In genomic region chrX:63979480-63979879, GRCh38 we compare ENCODE assay signal across 29 cellular contexts.
"Had no signal": no experiment of that assay in that cellular context is flagged by ENCODE, and none has a peak within 500 bp of the region (broad histone marks: within the 10 kb centered on the region; RNA-seq: fewer than 3 reads in every experiment).

No MANE protein-coding gene starts in this region.

- H3K4me1 ChIP-seq: stomach, suprapubic skin, testis, thyroid gland, tibial artery, tibial nerve, transverse colon, upper lobe of left lung, upper lobe of right lung, uterus, vagina had no signal

- H3K4me1 Mint-ChIP-seq: stimulated activated effector memory CD8-positive, alpha-beta T cell treated with anti-CD3 and anti-CD28 coated beads, Interleukin-12 subunit alpha, Interleukin-12 subunit beta, amount 100 ng/mL, for 72 hours; stimulated activated memory B cell treated with anti-CD40 and anti-IgM and Interleukin-4, amounts not matched to agents 10 μg/mL and 1 μg/mL and 100 μg/mL, for 72 hours; stimulated activated naive B cell treated with anti-CD40 and anti-IgM and Interleukin-4, amounts not matched to agents 10 μg/mL and 1 μg/mL and 100 μg/mL, for 72 hours; stimulated activated naive CD8-positive, alpha-beta T cell treated with anti-CD3 and anti-CD28 coated beads, Interleukin-15, amount 100 ng/mL, for 72 hours had no signal

- FAIRE-seq: urothelium cell line had no signal

- H3K27me3 Mint-ChIP-seq: stimulated activated memory B cell treated with anti-CD40 and anti-IgM and Interleukin-4, amounts not matched to agents 10 μg/mL and 1 μg/mL and 100 μg/mL, for 72 hours; stimulated activated naive B cell treated with anti-CD40 and anti-IgM and Interleukin-4, amounts not matched to agents 10 μg/mL and 1 μg/mL and 100 μg/mL, for 72 hours; stimulated activated naive CD8-positive, alpha-beta T cell treated with anti-CD3 and anti-CD28 coated beads, Interleukin-15, amount 100 ng/mL, for 72 hours; stimulated activated naive CD8-positive, alpha-beta T cell treated with anti-CD3 and anti-CD28 coated beads, Interleukin-15, Interleukin-2, amounts not matched to agents 100 ng/mL and 50 ng/mL, for 24 hours; type B pancreatic cell had no signal

- H3K4me3 ChIP-seq: stomach, suprapubic skin, testis, thoracic aorta, thyroid gland, tibial artery, tibial nerve, transverse colon, upper lobe of left lung, upper lobe of right lung, uterus, vagina had no signal

- DNase-seq: stimulated activated CD4-positive, alpha-beta T cell treated with anti-CD3 and anti-CD28 coated beads, Interleukin-2, amount 100 ng/mL, for 48 hours; stimulated activated CD4-positive, alpha-beta T cell treated with anti-CD3 and anti-CD28 coated beads, Interleukin-4, amount 100 ng/mL, for 1 hour; stimulated activated CD4-positive, alpha-beta T cell treated with anti-CD3 and anti-CD28 coated beads, Interleukin-4, amount 100 ng/mL, for 24 hours; stimulated activated CD4-positive, alpha-beta T cell treated with anti-CD3 and anti-CD28 coated beads, Interleukin-4, amount 100 ng/mL, for 4 hours; stimulated activated CD8-positive, alpha-beta memory T cell treated with anti-CD3 and anti-CD28 coated beads, Interleukin-4, amount 100 ng/mL, for 48 hours; stimulated activated naive B cell treated with anti-CD40 and anti-IgM and Interleukin-4, amounts not matched to agents 10 μg/mL and 1 μg/mL and 100 μg/mL, for 72 hours; stimulated activated naive CD4-positive, alpha-beta T cell; stimulated activated naive CD4-positive, alpha-beta T cell treated with Interleukin-2 at 50 U/mL for 16 hours; stimulated activated naive CD8-positive, alpha-beta T cell treated with anti-CD3 and anti-CD28 coated beads, Interleukin-15, amount 100 ng/mL, for 72 hours; stimulated activated naive CD8-positive, alpha-beta T cell treated with anti-CD3 and anti-CD28 coated beads, Interleukin-15, Interleukin-2, amounts not matched to agents 100 U/mL and 50 U/mL, for 24 hours; stomach; substantia nigra; testis; thyroid gland; tibial artery; transverse colon; trophoblast cell; upper lobe of left lung; upper lobe of right lung; uterus had no signal

- ATAC-seq: stimulated activated effector memory CD8-positive, alpha-beta T cell treated with anti-CD3 and anti-CD28 coated beads, Interleukin-12 subunit alpha, Interleukin-12 subunit beta, amount 100 ng/mL, for 72 hours; stimulated activated memory B cell treated with anti-CD40 and anti-IgM and Interleukin-4, amounts not matched to agents 10 μg/mL and 1 μg/mL and 100 μg/mL, for 72 hours; stimulated activated naive B cell treated with anti-CD40 and anti-IgM and Interleukin-4, amounts not matched to agents 10 μg/mL and 1 μg/mL and 100 μg/mL, for 72 hours; stimulated activated naive CD8-positive, alpha-beta T cell treated with anti-CD3 and anti-CD28 coated beads, Interleukin-15, amount 100 ng/mL, for 72 hours; stimulated activated naive CD8-positive, alpha-beta T cell treated with anti-CD3 and anti-CD28 coated beads, Interleukin-15, Interleukin-2, amounts not matched to agents 100 U/mL and 50 U/mL, for 24 hours; upper lobe of right lung had no signal

- H3K4me3 Mint-ChIP-seq: stimulated activated effector memory CD8-positive, alpha-beta T cell treated with anti-CD3 and anti-CD28 coated beads, Interleukin-12 subunit alpha, Interleukin-12 subunit beta, amount 100 ng/mL, for 72 hours; stimulated activated memory B cell treated with anti-CD40 and anti-IgM and Interleukin-4, amounts not matched to agents 10 μg/mL and 1 μg/mL and 100 μg/mL, for 72 hours; stimulated activated naive B cell treated with anti-CD40 and anti-IgM and Interleukin-4, amounts not matched to agents 10 μg/mL and 1 μg/mL and 100 μg/mL, for 72 hours; stimulated activated naive CD8-positive, alpha-beta T cell treated with anti-CD3 and anti-CD28 coated beads, Interleukin-15, amount 100 ng/mL, for 72 hours; stimulated activated naive CD8-positive, alpha-beta T cell treated with anti-CD3 and anti-CD28 coated beads, Interleukin-15, Interleukin-2, amounts not matched to agents 100 ng/mL and 50 ng/mL, for 24 hours; type B pancreatic cell had no signal

- H3K9me3 Mint-ChIP-seq: type B pancreatic cell had no signal

- H3K27ac Mint-ChIP-seq: stimulated activated effector memory CD8-positive, alpha-beta T cell treated with anti-CD3 and anti-CD28 coated beads, Interleukin-12 subunit alpha, Interleukin-12 subunit beta, amount 100 ng/mL, for 72 hours; stimulated activated memory B cell treated with anti-CD40 and anti-IgM and Interleukin-4, amounts not matched to agents 10 μg/mL and 1 μg/mL and 100 μg/mL, for 72 hours; stimulated activated naive B cell treated with anti-CD40 and anti-IgM and Interleukin-4, amounts not matched to agents 10 μg/mL and 1 μg/mL and 100 μg/mL, for 72 hours; stimulated activated naive CD8-positive, alpha-beta T cell treated with anti-CD3 and anti-CD28 coated beads, Interleukin-15, amount 100 ng/mL, for 72 hours; stimulated activated naive CD8-positive, alpha-beta T cell treated with anti-CD3 and anti-CD28 coated beads, Interleukin-15, Interleukin-2, amounts not matched to agents 100 ng/mL and 50 ng/mL, for 24 hours; type B pancreatic cell had no signal

- H3K27ac ChIP-seq: stomach, suprapubic skin, testis, thoracic aorta, thyroid gland, tibial artery, tibial nerve, transverse colon, upper lobe of left lung, upper lobe of right lung, uterus, vagina had no signal

- H3K9me3 ChIP-seq: suprapubic skin, testis, thoracic aorta, thyroid gland, transverse colon, upper lobe of right lung, uterus, vagina had no signal

- H3K36me3 Mint-ChIP-seq: stimulated activated effector memory CD8-positive, alpha-beta T cell treated with anti-CD3 and anti-CD28 coated beads, Interleukin-12 subunit alpha, Interleukin-12 subunit beta, amount 100 ng/mL, for 72 hours; stimulated activated memory B cell treated with anti-CD40 and anti-IgM and Interleukin-4, amounts not matched to agents 10 μg/mL and 1 μg/mL and 100 μg/mL, for 72 hours; stimulated activated naive B cell treated with anti-CD40 and anti-IgM and Interleukin-4, amounts not matched to agents 10 μg/mL and 1 μg/mL and 100 μg/mL, for 72 hours; type B pancreatic cell had no signal

- H3K36me3 ChIP-seq: stomach, suprapubic skin, thoracic aorta, thyroid gland, tibial artery, tibial nerve, transverse colon, upper lobe of left lung, upper lobe of right lung, uterus, vagina had no signal
